8 cellular contexts compared by ENCODE assay signal in genomic region chr5:58582004-58582403, GRCh38. TPM values are rescaled to one million over a fixed set of nuclear protein-coding genes. Genes with fewer than 3 reads are reported as not detected.
A peak's percentile ranks its signal among the peaks of the same experiment; 100 is the strongest.
DNase-seq lines count a peak whose midpoint lies in the region; ATAC-seq and TF ChIP-seq lines count a peak whose summit lies in the region.

No MANE protein-coding gene starts in this region.

- TF ChIP-seq CTCF in coronary artery (IDR thresholded peaks at IDR 0.05) = no peak

- DNase-seq in H7 = peak; percentile 71
- peak; percentile 95 for DNase-seq in NCI-H69 (lab: John Stamatoyannopoulos, UW)
- no peak for DNase-seq in coronary artery (ENCODE audit: low spot score)
- no peak for DNase-seq in stimulated activated CD4-positive, alpha-beta T cell treated with anti-CD3 and anti-CD28 coated beads, Interleukin-15, amount 100 ng/mL, for 24 hours
- DNase-seq in globus pallidus (ENCODE audit: low spot score) = no peak

- H3K4me3 ChIP-seq in H7 (ENCODE audit: insufficient read depth, low read depth, low read length) = peak overlapping the region; percentile 69
- H3K4me3 ChIP-seq in coronary artery = peak overlapping the region; percentile 68
- peak overlapping the region; percentile 82 to 89 for H3K4me3 ChIP-seq in muscle layer of duodenum (ENCODE audit: low read depth in 1 of 2, low read length in 2 of 2)

- H3K27me3 ChIP-seq in H7 (ENCODE audit: control insufficient read depth, insufficient read depth, low read length) (peaks cover 18% of the 10 kb centered on the region), muscle layer of duodenum (ENCODE audit: low read depth, low read length) (peaks cover 16% of the 10 kb centered on the region)

- H3K27ac ChIP-seq in coronary artery (no peak overlapping the region), muscle layer of duodenum (ENCODE audit: low read length) (no peak overlapping the region)

- ATAC-seq in GM19324 (IDR thresholded peaks at IDR 0.05; ENCODE audit: low FRiP score, unreplicated experiment) (no peak), GM19467 (IDR thresholded peaks at IDR 0.05; ENCODE audit: unreplicated experiment) (no peak)

- H3K9me3 ChIP-seq in muscle layer of duodenum (ENCODE audit: control insufficient read depth in 1 of 2, low read length in 2 of 2) = no peaks in the 10 kb centered on the region

- H3K4me1 ChIP-seq in muscle layer of duodenum (ENCODE audit: control insufficient read depth in 1 of 2, insufficient read depth in 2 of 2, low read length in 2 of 2) = peaks cover 7 to 17% of the 10 kb centered on the region in 2 donors

- H3K36me3 ChIP-seq in H7 (replicated peaks; ENCODE audit: control insufficient read depth, insufficient read depth, low read length) (no peaks in the 10 kb centered on the region), muscle layer of duodenum (ENCODE audit: control insufficient read depth in 1 of 2, insufficient read depth in 2 of 2, low read length in 2 of 2) (no peaks in the 10 kb centered on the region)

RNA-seq across cellular contexts. Expression of gene RAB3C, which starts 0.9 kb away (rescaled TPM):
- total RNA-seq in H7 (2014; rRNA removed; shearing (Covaris generic)) = 6.2 and 11.5 TPM in 2 replicates

Comparison
In these comparisons a context has a peak if more than half of its experiments do, and no peak if none do; other contexts are left out.
1. DNase-seq: peak in H7 (single experiment) and NCI-H69 (single experiment); none in coronary artery (single experiment), stimulated activated CD4-positive, alpha-beta T cell treated with anti-CD3 and anti-CD28 coated beads, Interleukin-15, amount 100 ng/mL, for 24 hours (single experiment) and globus pallidus (single experiment).
2. Peak in every context shown above with its lines, with median percentiles within 50 percentile points of each other: H3K4me3 ChIP-seq.